In the genomic region with DNA sequence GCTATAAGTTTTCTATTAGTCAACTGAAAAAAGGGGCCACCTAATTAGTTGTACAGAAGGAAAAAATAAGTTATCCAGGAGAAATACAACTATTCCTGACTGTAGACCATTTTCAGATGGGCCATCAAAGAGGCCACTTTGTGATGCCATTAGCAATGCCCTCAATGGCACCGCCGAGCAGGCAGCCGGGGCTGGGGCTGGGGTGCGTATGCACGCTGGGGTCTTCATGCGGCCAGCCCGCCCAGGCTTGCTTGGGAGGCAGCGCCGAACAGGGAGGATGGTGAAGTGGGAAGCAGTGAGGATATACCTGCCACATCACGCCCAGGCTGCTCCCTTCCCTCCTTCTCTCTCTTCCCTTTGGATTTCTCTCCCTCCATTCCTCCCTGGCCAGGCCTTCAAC, we compare ENCODE assay signal across 23 cellular contexts.
"Had no signal": no experiment of that assay in that cellular context is flagged by ENCODE, and none has a peak within 500 bp of the region (broad histone marks: within the 10 kb centered on the region; RNA-seq: fewer than 3 reads in every experiment).

No MANE protein-coding gene starts in this region.

- H3K9me3 ChIP-seq: SK-N-SH had no signal

- H3K4me3 ChIP-seq: MG63 had no signal

- H3K9ac ChIP-seq: SK-N-SH had no signal

- H3K4me2 ChIP-seq: SK-N-SH had no signal

- H3K27me3 ChIP-seq: MG63 had no signal

- DNase-seq: Karpas-422, KG1, MG63, NCI-H1092, NCI-H1105 treated with DMSO at 0.1 percent for 48 hours, NCI-H1417 treated with DMSO at 0.1 percent for 48 hours, NCI-H146, NCI-H1694 treated with DMSO at 0.1 percent for 48 hours, NCI-H1930, NCI-H2081, NCI-H2107, NCI-H2171, NCI-H226, NCI-H446, NCI-H510A, NCI-H524 treated with DMSO at 0.1 percent for 48 hours, NCI-H69, NCI-H774, Right ventricle myocardium superior, RPMI8226, SK-N-SH, SW 1271 had no signal

- FAIRE-seq: RCC 7860 had no signal
